ENCODE assay signal across 31 cellular contexts in the genomic region with DNA sequence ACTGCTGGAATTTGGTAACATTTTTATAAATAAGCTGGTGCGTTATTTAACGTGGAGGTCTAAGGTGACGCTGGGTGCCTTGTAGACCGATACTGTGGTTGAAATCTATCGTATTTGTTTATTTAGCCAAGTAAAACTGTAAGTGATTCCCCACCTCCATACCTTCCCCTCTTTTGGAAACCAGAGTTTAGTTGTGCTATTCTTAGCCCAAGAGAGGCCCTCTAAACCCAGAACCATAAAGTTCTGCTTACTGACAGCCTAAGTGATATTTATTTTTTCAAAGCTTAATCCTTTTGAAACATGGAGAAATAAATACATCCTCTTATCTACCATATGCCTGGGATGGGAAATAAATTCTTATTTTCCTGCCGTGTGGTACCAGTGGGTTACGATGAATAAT.
"Had no signal": no experiment of that assay in that cellular context is flagged by ENCODE, and none has a peak within 500 bp of the region (broad histone marks: within the 10 kb centered on the region; RNA-seq: fewer than 3 reads in every experiment).

No MANE protein-coding gene starts in this region.

- ATAC-seq: activated CD8-positive, alpha-beta memory T cell treated with anti-CD3 and anti-CD28 coated beads, Interleukin-2, amount 10 ng/mL, durations not matched to agents 7 days and 5 days; activated naive CD8-positive, alpha-beta T cell treated with anti-CD3 and anti-CD28 coated beads, Interleukin-2, amount 50 U/mL, for 24 hours; PC-3 had no signal

- DNase-seq: activated CD4-positive, alpha-beta memory T cell treated with anti-CD3 and anti-CD28 coated beads, Interleukin-2, amount 10 ng/mL, durations not matched to agents 7 days and 5 days; activated CD4-positive, alpha-beta T cell treated with anti-CD3 and anti-CD28 coated beads for 1 hour; activated CD4-positive, alpha-beta T cell treated with anti-CD3 and anti-CD28 coated beads for 48 hours; activated CD4-positive, CD25-positive, alpha-beta regulatory T cell; activated CD8-positive, alpha-beta memory T cell treated with anti-CD3 and anti-CD28 coated beads for 24 hours; activated CD8-positive, alpha-beta memory T cell treated with anti-CD3 and anti-CD28 coated beads, Interleukin-2, amount 10 ng/mL, durations not matched to agents 7 days and 5 days; activated CD8-positive, alpha-beta memory T cell treated with anti-CD3 and anti-CD28 coated beads, Interleukin-2, amount 50 U/mL, for 48 hours; activated effector memory CD4-positive, alpha-beta T cell treated with Interleukin-2 at 50 U/mL for 16 hours; activated naive CD4-positive, alpha-beta T cell treated with anti-CD3 and anti-CD28 coated beads, Interleukin-2, amount 10 ng/mL, durations not matched to agents 7 days and 5 days; activated naive CD8-positive, alpha-beta T cell treated with anti-CD3 and anti-CD28 coated beads, Interleukin-2, amount 50 U/mL, for 24 hours; activated T-cell treated with anti-CD3 and anti-CD28 coated beads, Interleukin-2, amount 50 U/mL, for 48 hours; aorta; brain microvascular endothelial cell; central memory CD4-positive, alpha-beta T cell; MM.1S; NCI-H1092; NCI-H1694 treated with DMSO at 0.1 percent for 48 hours; NCI-H2029; NCI-H345; NCI-H524 treated with DMSO at 0.1 percent for 48 hours; NK-92 treated with Interleukin-12 subunit alpha and Interleukin-12 subunit beta, amount 100 ng/mL, for 24 hours; PC-3; Peyer's patch; RPMI8226; SW 1271; T-helper 1 cell; T-helper 2 cell; T-helper 9 cell; WERI-Rb-1 had no signal

- H3K36me3 Mint-ChIP-seq: activated CD8-positive, alpha-beta memory T cell treated with anti-CD3 and anti-CD28 coated beads, Interleukin-2, amount 10 ng/mL, durations not matched to agents 7 days and 5 days; activated naive CD4-positive, alpha-beta T cell treated with anti-CD3 and anti-CD28 coated beads, Interleukin-2, amount 10 ng/mL, durations not matched to agents 7 days and 5 days; activated naive CD8-positive, alpha-beta T cell had no signal

- H3K27me3 Mint-ChIP-seq: activated CD4-positive, alpha-beta memory T cell treated with anti-CD3 and anti-CD28 coated beads, Interleukin-2, amount 10 ng/mL, durations not matched to agents 7 days and 5 days; activated CD8-positive, alpha-beta memory T cell treated with anti-CD3 and anti-CD28 coated beads, Interleukin-2, amount 10 ng/mL, durations not matched to agents 7 days and 5 days; activated naive CD4-positive, alpha-beta T cell treated with anti-CD3 and anti-CD28 coated beads, Interleukin-2, amount 10 ng/mL, durations not matched to agents 7 days and 5 days; activated naive CD8-positive, alpha-beta T cell; activated naive CD8-positive, alpha-beta T cell treated with anti-CD3 and anti-CD28 coated beads, Interleukin-2, amount 50 U/mL, for 24 hours had no signal

- H3K36me3 ChIP-seq: brain microvascular endothelial cell, Peyer's patch, WERI-Rb-1 had no signal

- H3K9me3 Mint-ChIP-seq: activated naive CD8-positive, alpha-beta T cell treated with anti-CD3 and anti-CD28 coated beads, Interleukin-2, amount 50 U/mL, for 24 hours had no signal

- H3K4me3 Mint-ChIP-seq: activated CD4-positive, alpha-beta memory T cell treated with anti-CD3 and anti-CD28 coated beads, Interleukin-2, amount 10 ng/mL, durations not matched to agents 7 days and 5 days; activated CD8-positive, alpha-beta memory T cell treated with anti-CD3 and anti-CD28 coated beads, Interleukin-2, amount 10 ng/mL, durations not matched to agents 7 days and 5 days; activated naive CD4-positive, alpha-beta T cell treated with anti-CD3 and anti-CD28 coated beads, Interleukin-2, amount 10 ng/mL, durations not matched to agents 7 days and 5 days; activated naive CD8-positive, alpha-beta T cell; activated naive CD8-positive, alpha-beta T cell treated with anti-CD3 and anti-CD28 coated beads, Interleukin-2, amount 50 U/mL, for 24 hours had no signal

- H3K4me3 ChIP-seq: Peyer's patch had no signal

- H3K4me1 ChIP-seq: Peyer's patch had no signal

- H3K27ac ChIP-seq: brain microvascular endothelial cell, KMS-11, Peyer's patch, WERI-Rb-1 had no signal

- H3K27me3 ChIP-seq: brain microvascular endothelial cell, Peyer's patch had no signal

- H3K27ac Mint-ChIP-seq: activated CD4-positive, alpha-beta memory T cell treated with anti-CD3 and anti-CD28 coated beads, Interleukin-2, amount 10 ng/mL, durations not matched to agents 7 days and 5 days; activated CD8-positive, alpha-beta memory T cell treated with anti-CD3 and anti-CD28 coated beads, Interleukin-2, amount 10 ng/mL, durations not matched to agents 7 days and 5 days; activated naive CD4-positive, alpha-beta T cell treated with anti-CD3 and anti-CD28 coated beads, Interleukin-2, amount 10 ng/mL, durations not matched to agents 7 days and 5 days; activated naive CD8-positive, alpha-beta T cell; activated naive CD8-positive, alpha-beta T cell treated with anti-CD3 and anti-CD28 coated beads, Interleukin-2, amount 50 U/mL, for 24 hours had no signal

- H3K4me1 Mint-ChIP-seq: activated CD4-positive, alpha-beta memory T cell treated with anti-CD3 and anti-CD28 coated beads, Interleukin-2, amount 10 ng/mL, durations not matched to agents 7 days and 5 days; activated CD8-positive, alpha-beta memory T cell treated with anti-CD3 and anti-CD28 coated beads, Interleukin-2, amount 10 ng/mL, durations not matched to agents 7 days and 5 days; activated naive CD4-positive, alpha-beta T cell treated with anti-CD3 and anti-CD28 coated beads, Interleukin-2, amount 10 ng/mL, durations not matched to agents 7 days and 5 days; activated naive CD8-positive, alpha-beta T cell treated with anti-CD3 and anti-CD28 coated beads, Interleukin-2, amount 50 U/mL, for 24 hours had no signal

- H3K9me3 ChIP-seq: Peyer's patch had no signal
